9 cellular contexts compared by ENCODE assay signal in the genomic region with DNA sequence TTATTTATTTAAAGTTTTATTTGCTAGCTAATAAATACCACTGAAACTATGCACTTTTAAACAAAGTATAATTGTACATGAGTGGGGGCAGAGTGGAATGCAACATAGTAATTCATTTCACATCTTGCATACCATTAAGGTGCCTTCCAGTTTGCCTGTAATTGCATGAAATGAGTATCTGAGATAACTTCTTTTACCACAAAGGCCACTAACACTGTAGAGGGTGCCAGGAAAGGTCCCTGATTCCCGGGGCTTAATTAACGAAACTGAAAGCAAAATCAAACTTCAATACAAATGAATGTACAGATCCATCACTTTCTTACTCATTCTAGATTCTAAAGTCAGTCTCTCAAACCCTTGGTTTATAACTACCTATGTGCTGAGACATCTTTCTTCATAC. TPM values are rescaled to one million over a fixed set of nuclear protein-coding genes. Genes with fewer than 3 reads are reported as not detected.
DNase-seq lines count a peak whose midpoint lies in the region; ATAC-seq lines count a peak whose summit lies in the region.
"Had no signal": no experiment of that assay in that cellular context is flagged by ENCODE, and none has a peak within 500 bp of the region (broad histone marks: within the 10 kb centered on the region; RNA-seq: fewer than 3 reads in every experiment).

No MANE protein-coding gene starts in this region.

- H3K36me3 Mint-ChIP-seq in activated naive CD4-positive, alpha-beta T cell treated with anti-CD3 and anti-CD28 coated beads, Interleukin-2, amount 50 U/mL, for 72 hours = peaks cover 13% of the 10 kb centered on the region in 2 donors

- H3K36me3 ChIP-seq in GM23248 (ENCODE audit: low read depth) (no peaks in the 10 kb centered on the region), MG63 (peaks cover 10% of the 10 kb centered on the region), muscle layer of duodenum (ENCODE audit: control insufficient read depth in 1 of 2, insufficient read depth in 2 of 2, low read length in 2 of 2) (no peaks in the 10 kb centered on the region)

- peaks cover 7% of the 10 kb centered on the region; the same call in 1 of the 2 replicates for H3K4me1 ChIP-seq in GM23248 (ENCODE audit: insufficient read depth)
- peaks cover 3 to 13% of the 10 kb centered on the region in 2 donors for H3K4me1 ChIP-seq in muscle layer of duodenum (ENCODE audit: control insufficient read depth in 1 of 2, insufficient read depth in 2 of 2, low read length in 2 of 2)

- H3K27ac Mint-ChIP-seq in activated naive CD4-positive, alpha-beta T cell treated with anti-CD3 and anti-CD28 coated beads, Interleukin-2, amount 50 U/mL, for 72 hours = peak overlapping the region; percentile 6 to 95

- H3K9me2 ChIP-seq in GM23248 (ENCODE audit: insufficient read depth) = no peaks in the 10 kb centered on the region

- H4K20me1 ChIP-seq in GM23248 (ENCODE audit: insufficient read depth) = no peaks in the 10 kb centered on the region

- peak; percentile 15 for DNase-seq in NCI-H1694 treated with DMSO at 0.1 percent for 48 hours (lab: John Stamatoyannopoulos, UW)
- DNase-seq in NCI-H1694 (lab: John Stamatoyannopoulos, UW) = no peak
- peak; percentile 50 for DNase-seq in GM23248
- DNase-seq in MG63 = no peak
- peak in 1 of 2 donors; percentile 50 for DNase-seq in activated naive CD4-positive, alpha-beta T cell treated with anti-CD3 and anti-CD28 coated beads, Interleukin-2, amount 50 U/mL, for 72 hours (ENCODE audit: low spot score in 2 of 2)
- DNase-seq in NCI-H2171 treated with DMSO at 0.1 percent for 48 hours (lab: John Stamatoyannopoulos, UW) = no peak

- peak overlapping the region; percentile 96 for H3K4me2 ChIP-seq in GM23248 (ENCODE audit: unreplicated experiment)

- H3K79me2 ChIP-seq in GM23248 (ENCODE audit: insufficient read depth) = peaks cover 71% of the 10 kb centered on the region

- in situ Hi-C loops in GM23248 (cut with MboI) = no loop called here

- 0 to 2% methylated on average over 2 of the region's 2 CpGs for WGBS in GM23248 (ENCODE audit: low coverage in 1 of 2, low lambda C conversion rate in 2 of 2, missing lambda C conversion rate in 2 of 2), 2 experiments

- peak overlapping the region; percentile 89 for H3K9ac ChIP-seq in GM23248

- peak overlapping the region; percentile 85 for H3K4me3 ChIP-seq in GM23248
- peak overlapping the region; percentile 83 for H3K4me3 ChIP-seq in MG63
- peak overlapping the region; percentile 94 to 97 for H3K4me3 ChIP-seq in muscle layer of duodenum (ENCODE audit: low read depth in 1 of 2, low read length in 2 of 2)

- no peaks in the 10 kb centered on the region for H3F3A ChIP-seq in GM23248 (ENCODE audit: insufficient read depth)

- H3K9me3 ChIP-seq in GM23248 (ENCODE audit: low read depth) (no peaks in the 10 kb centered on the region), MG63 (no peaks in the 10 kb centered on the region), muscle layer of duodenum (ENCODE audit: control insufficient read depth in 1 of 2, low read length in 2 of 2) (no peaks in the 10 kb centered on the region)

- H2AFZ ChIP-seq in GM23248 = 0 out of 2 replicates have a peak overlapping the region, but pooled peaks have one; percentile 10

- peaks cover 0 to 5% of the 10 kb centered on the region in 2 donors for H3K9me3 Mint-ChIP-seq in activated naive CD4-positive, alpha-beta T cell treated with anti-CD3 and anti-CD28 coated beads, Interleukin-2, amount 50 U/mL, for 72 hours

- H3K27ac ChIP-seq in GM23248 = peak overlapping the region; percentile 67
- H3K27ac ChIP-seq in muscle layer of duodenum (ENCODE audit: low read length) = peak overlapping the region; percentile 25
- H3K27ac ChIP-seq: C4-2B had no signal

- H3K27me3 ChIP-seq in GM23248 (replicated peaks; ENCODE audit: insufficient read depth) (no peaks in the 10 kb centered on the region), MG63 (no peaks in the 10 kb centered on the region), muscle layer of duodenum (ENCODE audit: low read depth, low read length) (no peaks in the 10 kb centered on the region)

- ATAC-seq in activated naive CD4-positive, alpha-beta T cell treated with anti-CD3 and anti-CD28 coated beads, Interleukin-2, amount 50 U/mL, for 72 hours = peak; percentile 63 to 78
- no peak for ATAC-seq in GM19328 (IDR thresholded peaks at IDR 0.05; ENCODE audit: unreplicated experiment)

RNA-seq across cellular contexts. Expression of a gene that starts 2.1 kb away (rescaled TPM):
- total RNA-seq in GM23248 (2014; rRNA removed; shearing (Covaris generic)) = 97.3 and 133 TPM in 2 replicates
- 120 and 121 TPM in 2 replicates for polyA plus RNA-seq in GM23248 (2016; fragmentation: Nextera tagmentation; extraction: Ambion mirVana)
- total RNA-seq in MG63 (2014; rRNA removed; shearing (Covaris generic); ENCODE audit: low replicate concordance) = 69.0 and 158 TPM in 2 replicates
- total RNA-seq in activated naive CD4-positive, alpha-beta T cell treated with anti-CD3 and anti-CD28 coated beads, Interleukin-2, amount 50 U/mL, for 72 hours = 100 to 1,000 TPM in 1 of 2 donors, 10 to 100 TPM in 1; 83.0 to 158 TPM

Comparison
In these comparisons a context has a peak if more than half of its experiments do, and no peak if none do; other contexts are left out.
1. DNase-seq: peak in NCI-H1694 treated with DMSO at 0.1 percent for 48 hours (single experiment) and GM23248 (single experiment); none in NCI-H1694 (single experiment), MG63 (single experiment) and NCI-H2171 treated with DMSO at 0.1 percent for 48 hours (single experiment).
2. Peak in every context shown above with its lines, with median percentiles within 50 percentile points of each other: H3K4me3 ChIP-seq.